Comparison of ENCODE assay signal across 17 cellular contexts in the genomic region with DNA sequence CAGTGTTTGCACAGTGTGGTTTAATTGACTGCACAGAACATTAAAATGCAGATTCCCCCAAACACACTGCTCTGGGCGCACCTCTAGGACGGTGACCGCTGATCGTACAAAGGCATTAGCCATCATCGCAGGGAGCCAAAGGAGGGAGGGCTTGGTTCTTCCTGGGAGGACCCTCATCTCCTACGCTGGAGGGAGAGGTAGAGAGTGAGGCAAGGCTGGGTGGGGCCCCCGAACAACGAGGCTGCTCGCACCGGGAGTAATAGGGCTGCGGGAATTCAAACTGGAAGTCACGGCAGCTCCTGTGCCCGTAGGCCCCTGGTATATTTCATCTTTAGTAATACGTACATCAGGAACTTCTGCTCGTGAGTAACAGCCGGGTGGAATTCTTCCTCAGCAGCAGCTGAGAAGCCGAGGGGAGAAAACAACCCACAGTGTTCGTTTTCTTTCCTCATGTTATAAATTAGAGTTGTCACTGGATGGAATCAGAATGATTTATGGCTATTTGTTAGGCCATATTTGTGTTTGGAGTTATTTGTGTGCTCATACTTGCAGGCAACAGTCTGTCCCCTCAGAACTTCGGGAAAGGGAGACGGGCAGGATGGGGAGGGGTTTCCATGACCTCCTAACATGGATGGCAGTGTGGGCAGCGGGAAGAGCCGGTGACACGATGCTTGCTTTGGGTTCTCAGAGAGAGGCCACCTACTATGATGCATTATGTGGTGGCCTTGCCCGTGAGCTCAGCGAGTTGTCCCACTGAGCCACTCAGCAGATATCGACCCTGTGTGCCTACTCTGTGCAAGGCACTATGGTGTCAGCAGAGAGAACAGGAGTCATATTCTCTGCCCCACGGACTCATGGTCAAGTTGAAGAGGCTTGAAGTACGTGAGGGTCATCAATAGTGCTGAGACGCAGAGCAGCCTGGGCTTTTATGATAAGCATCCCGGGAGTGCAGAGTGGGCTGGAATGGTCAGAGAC.
A peak's percentile ranks its signal among the peaks of the same experiment; 100 is the strongest.
DNase-seq lines count a peak whose midpoint lies in the region; ATAC-seq lines count a peak whose summit lies in the region.
"Had no signal": no experiment of that assay in that cellular context is flagged by ENCODE, and none has a peak within 500 bp of the region (broad histone marks: within the 10 kb centered on the region; RNA-seq: fewer than 3 reads in every experiment).

No MANE protein-coding gene starts in this region.

- no peak overlapping the region for H3K18ac ChIP-seq in neuronal stem cell (ENCODE audit: low read length)

- no peaks in the 10 kb centered on the region for H3K36me3 ChIP-seq in neuronal stem cell (replicated peaks in 1 of 2; ENCODE audit: control insufficient read depth in 2 of 2, insufficient read depth in 2 of 2, low read length in 2 of 2)

- H3K79me1 ChIP-seq in neuronal stem cell (ENCODE audit: low read depth, low read length): peaks cover 2% of the 10 kb centered on the region

- no peaks in the 10 kb centered on the region for H3K4me1 Mint-ChIP-seq in activated CD4-positive, alpha-beta T cell treated with anti-CD3 and anti-CD28 coated beads, Interleukin-2, amount 10 ng/mL, durations not matched to agents 24 days and 14 days
- H3K4me1 Mint-ChIP-seq: CD14-positive monocyte, IgD-negative memory B cell had no signal

- no peaks in the 10 kb centered on the region for H3K9me3 ChIP-seq in neuronal stem cell (replicated peaks in 1 of 2; ENCODE audit: control insufficient read depth in 2 of 2, insufficient read depth in 1 of 2, low read depth in 1 of 2, low read length in 2 of 2)

- DNase-seq in activated CD4-positive, alpha-beta T cell treated with anti-CD3 and anti-CD28 coated beads, Interleukin-2, amount 10 ng/mL, durations not matched to agents 24 days and 14 days: peak; percentile 29
- DNase-seq in activated CD4-positive, alpha-beta T cell treated with anti-CD3 and anti-CD28 coated beads, Interleukin-2, amount 50 U/mL, for 1 hour: no peak
- peak; percentile 22 for DNase-seq in islet precursor cell
- no peak for DNase-seq in neuronal stem cell (ENCODE audit: low spot score)
- no peak for DNase-seq in MV-4-11 (lab: John Stamatoyannopoulos, UW)
- no peak for DNase-seq in cerebellar nuclear complex (lab: John Stamatoyannopoulos, UW)
- DNase-seq in NOMO-1 treated with dmso at 0.1 percent for 144 hours (lab: John Stamatoyannopoulos, UW; ENCODE audit: unreplicated experiment): no peak
- DNase-seq: COR-L47, DMS153, DMS79 treated with DMSO at 0.1 percent for 48 hours, H7 had no signal

- H3K4me2 ChIP-seq in neuronal stem cell (ENCODE audit: insufficient read depth, low read length, poor library complexity, severe bottlenecking): no peak overlapping the region

- H2BK5ac ChIP-seq in neuronal stem cell (ENCODE audit: low read length): no peak overlapping the region

- peak overlapping the region; percentile 48 for H3K23ac ChIP-seq in neuronal stem cell (ENCODE audit: low read depth, low read length, poor library complexity)

- H4K91ac ChIP-seq in neuronal stem cell (ENCODE audit: low read depth, low read length, poor library complexity): no peak overlapping the region

- peaks cover 7 to 14% of the 10 kb centered on the region in 2 donors for H3K4me1 ChIP-seq in neuronal stem cell (ENCODE audit: control insufficient read depth in 2 of 2, insufficient read depth in 1 of 2, low read depth in 1 of 2, low read length in 2 of 2)

- no peaks in the 10 kb centered on the region for H3K9me3 Mint-ChIP-seq in activated CD4-positive, alpha-beta T cell treated with anti-CD3 and anti-CD28 coated beads, Interleukin-2, amount 10 ng/mL, durations not matched to agents 24 days and 14 days
- H3K9me3 Mint-ChIP-seq: CD14-positive monocyte; CD8-positive, alpha-beta T cell had no signal

- H3K14ac ChIP-seq in neuronal stem cell (ENCODE audit: low read length): no peak overlapping the region

- H3K9ac ChIP-seq in neuronal stem cell (ENCODE audit: low read depth, low read length, poor library complexity): peak overlapping the region; percentile 50
- H3K9ac ChIP-seq: GM23248 had no signal

- no peak overlapping the region for H2BK12ac ChIP-seq in neuronal stem cell (ENCODE audit: low read length)

- H3K4ac ChIP-seq in neuronal stem cell (ENCODE audit: low read length): no peak overlapping the region

- no peak overlapping the region for H3K4me3 Mint-ChIP-seq in activated CD4-positive, alpha-beta T cell treated with anti-CD3 and anti-CD28 coated beads, Interleukin-2, amount 10 ng/mL, durations not matched to agents 24 days and 14 days
- H3K4me3 Mint-ChIP-seq: CD8-positive, alpha-beta T cell; IgD-negative memory B cell had no signal

- no peak for ATAC-seq in GM19395 (IDR thresholded peaks at IDR 0.05; ENCODE audit: unreplicated experiment)
- ATAC-seq: CD8-positive, alpha-beta T cell had no signal

- no peak overlapping the region for H2AFZ ChIP-seq in neuronal stem cell (ENCODE audit: low read length)
- H2AFZ ChIP-seq: GM23248 had no signal

- no peak overlapping the region for H3K27ac Mint-ChIP-seq in activated CD4-positive, alpha-beta T cell treated with anti-CD3 and anti-CD28 coated beads, Interleukin-2, amount 10 ng/mL, durations not matched to agents 24 days and 14 days
- H3K27ac Mint-ChIP-seq: CD14-positive monocyte; CD8-positive, alpha-beta T cell; IgD-negative memory B cell had no signal

- no peak overlapping the region for H2BK15ac ChIP-seq in neuronal stem cell (ENCODE audit: low read length)

- no peak overlapping the region for H2BK120ac ChIP-seq in neuronal stem cell (ENCODE audit: low read depth, low read length)

- H3K27me3 ChIP-seq in neuronal stem cell (ENCODE audit: control insufficient read depth in 3 of 3, insufficient read depth in 3 of 3, low read depth in 1 of 3, low read length in 3 of 3): peaks cover 0 to 64% (median 2%) of the 10 kb centered on the region in 3 experiments

- H4K8ac ChIP-seq in neuronal stem cell (ENCODE audit: low read depth, low read length): peak overlapping the region; percentile 44

- H2AK5ac ChIP-seq in neuronal stem cell (ENCODE audit: low read depth, low read length): peak overlapping the region; percentile 13

- no CpG with 5 or more reads among the region's 30 CpGs for WGBS in neuronal stem cell (ENCODE audit: extremely low coverage in 2 of 2, insufficient read length in 2 of 2, insufficient replicate concordance in 1 of 2), 2 donors

- no peak overlapping the region for H3K27ac ChIP-seq in neuronal stem cell (replicated peaks; ENCODE audit: low read length)
- H3K27ac ChIP-seq: 22Rv1, GM23248 had no signal

- no peaks in the 10 kb centered on the region for H3K36me3 Mint-ChIP-seq in activated CD4-positive, alpha-beta T cell treated with anti-CD3 and anti-CD28 coated beads, Interleukin-2, amount 10 ng/mL, durations not matched to agents 24 days and 14 days (ENCODE audit: low read depth)
- H3K36me3 Mint-ChIP-seq: CD14-positive monocyte; CD8-positive, alpha-beta T cell; IgD-negative memory B cell had no signal

- H3K27me3 Mint-ChIP-seq in activated CD4-positive, alpha-beta T cell treated with anti-CD3 and anti-CD28 coated beads, Interleukin-2, amount 10 ng/mL, durations not matched to agents 24 days and 14 days: peaks cover 6% of the 10 kb centered on the region

- no peak overlapping the region for H3K4me3 ChIP-seq in neuronal stem cell (ENCODE audit: low read length in 2 of 2)
- H3K4me3 ChIP-seq: GM23248 had no signal

- intact Hi-C loops in activated CD4-positive, alpha-beta T cell treated with anti-CD3 and anti-CD28 coated beads, Interleukin-2, amount 10 ng/mL, durations not matched to agents 24 days and 14 days (cut with micrococcal nuclease): no loop called here

Comparison
In these comparisons a context has a peak if more than half of its experiments do, and no peak if none do; other contexts are left out.
1. DNase-seq: peak in activated CD4-positive, alpha-beta T cell treated with anti-CD3 and anti-CD28 coated beads, Interleukin-2, amount 10 ng/mL, durations not matched to agents 24 days and 14 days (single experiment) and islet precursor cell (single experiment); none in activated CD4-positive, alpha-beta T cell treated with anti-CD3 and anti-CD28 coated beads, Interleukin-2, amount 50 U/mL, for 1 hour (single experiment), neuronal stem cell (single experiment), MV-4-11 (single experiment), cerebellar nuclear complex (0 of 2) and NOMO-1 treated with dmso at 0.1 percent for 144 hours (single experiment).